ENCODE assay signal across 27 cellular contexts in genomic region chr2:39657538-39657937, GRCh38. TPM values are rescaled to one million over a fixed set of nuclear protein-coding genes. Genes with fewer than 3 reads are reported as not detected.
"Had no signal": no experiment of that assay in that cellular context is flagged by ENCODE, and none has a peak within 500 bp of the region (broad histone marks: within the 10 kb centered on the region; RNA-seq: fewer than 3 reads in every experiment).

No MANE protein-coding gene starts in this region.

- H3K4me3 ChIP-seq: PC-9 had no signal

- ATAC-seq: activated naive CD4-positive, alpha-beta T cell treated with anti-CD3 and anti-CD28 coated beads, Interleukin-2, amount 50 U/mL, for 72 hours; activated T-cell treated with anti-CD3 and anti-CD28 coated beads, Interleukin-2, amount 50 U/mL, for 4 hours; Right ventricle myocardium inferior had no signal

- DNase-seq: activated B cell treated with CpG ODN at 0.5 μM for 24 hours; activated CD4-positive, alpha-beta memory T cell treated with anti-CD3 and anti-CD28 coated beads for 36 hours; activated CD4-positive, alpha-beta T cell treated with anti-CD3 and anti-CD28 coated beads for 4 hours; activated CD4-positive, alpha-beta T cell treated with anti-CD3 and anti-CD28 coated beads, Interleukin-2, amount 50 U/mL, for 1 hour; activated CD4-positive, CD25-positive, alpha-beta regulatory T cell treated with anti-CD3 and anti-CD28 coated beads, Interleukin-2, amount 50 U/mL, for 72 hours; activated CD8-positive, alpha-beta memory T cell treated with anti-CD3 and anti-CD28 coated beads, Interleukin-2, amount 50 U/mL, for 4 hours; activated gamma-delta T cell treated with Interleukin-2 at 50 U/mL for 16 hours; activated naive CD4-positive, alpha-beta T cell treated with anti-CD3 and anti-CD28 coated beads for 36 hours; activated T-cell treated with anti-CD3 and anti-CD28 coated beads for 4 hours; activated T-cell treated with anti-CD3 and anti-CD28 coated beads, Interleukin-2, amount 50 U/mL, for 4 hours; anterior cingulate cortex; central memory CD4-positive, alpha-beta T cell; NCI-H1092 treated with DMSO at 0.1 percent for 48 hours; NCI-H1417 treated with DMSO at 0.1 percent for 48 hours; NCI-H187 treated with DMSO at 0.1 percent for 48 hours; NCI-H2081; NCI-H226; NCI-H446 treated with DMSO at 0.1 percent for 48 hours; NCI-H524; PC-9; SW 1271; T-helper 1 cell; T-helper 2 cell; T-helper 9 cell had no signal

RNA-seq across cellular contexts. Expression of gene TMEM178A, which starts 8.2 kb away (rescaled TPM):
- total RNA-seq: activated B cell treated with CpG ODN at 0.5 μM for 24 hours; activated T-cell treated with anti-CD3 and anti-CD28 coated beads, Interleukin-2, amount 50 U/mL, for 4 hours; activated T-helper 1 cell treated with anti-CD3 and anti-CD28 coated beads, Interleukin-12 subunit alpha, Interleukin-12 subunit beta, Interleukin-2, Interleukin-4 antibody, amounts not matched to agents 30 ng/mL and 10 ng/mL and 1 ng/mL, durations not matched to agents 14 hours and 24 hours and 36 hours had no signal
